ENCODE assay signal across 22 cellular contexts in the genomic region with DNA sequence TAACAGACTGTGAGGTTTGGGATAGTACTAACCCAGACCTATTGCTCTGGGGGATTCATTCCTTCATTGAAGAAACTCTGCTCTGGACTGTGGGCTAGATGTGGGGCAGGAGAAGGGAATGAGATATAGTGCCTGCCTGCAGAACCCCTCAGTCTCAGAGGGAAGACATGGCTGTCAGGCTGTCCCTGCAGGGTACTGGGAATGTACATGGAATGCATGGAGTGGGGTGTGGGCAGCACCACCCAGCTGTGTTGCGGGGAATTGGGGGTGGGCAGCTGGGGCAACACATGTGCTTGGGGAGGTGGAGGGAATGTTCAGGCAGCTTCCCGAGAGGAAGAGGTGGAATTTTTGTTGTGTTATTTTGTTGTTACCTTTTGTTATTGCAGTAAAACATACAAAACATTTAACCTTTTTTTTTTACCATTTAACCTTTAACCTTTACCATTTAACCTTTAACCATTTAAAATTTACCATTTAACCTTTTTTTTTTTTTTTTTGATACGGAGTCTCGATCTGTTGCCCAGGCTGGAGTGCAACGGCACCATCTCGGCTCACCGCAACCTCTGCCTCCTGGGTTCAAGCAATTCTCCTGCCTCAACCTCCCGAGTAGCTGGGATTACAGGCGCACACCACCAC. TPM values are rescaled to one million over a fixed set of nuclear protein-coding genes. Genes with fewer than 3 reads are reported as not detected.
DNase-seq lines count a peak whose midpoint lies in the region; ATAC-seq, FAIRE-seq and TF ChIP-seq lines count a peak whose summit lies in the region.
"Had no signal": no experiment of that assay in that cellular context is flagged by ENCODE, and none has a peak within 500 bp of the region (broad histone marks: within the 10 kb centered on the region; RNA-seq: fewer than 3 reads in every experiment).

No MANE protein-coding gene starts in this region.

- H3K9ac ChIP-seq in mesendoderm (ENCODE audit: low read length) = no peak overlapping the region

- no peak overlapping the region for H2BK5ac ChIP-seq in mesendoderm (ENCODE audit: low read length)

- no peak overlapping the region for H2BK15ac ChIP-seq in mesendoderm (replicated peaks; ENCODE audit: low read depth)

- H3K18ac ChIP-seq in mesendoderm (ENCODE audit: low read length) = no peak overlapping the region

- TF ChIP-seq POLR2A in body of pancreas (IDR thresholded peaks at IDR 0.05) = no peak
- TF ChIP-seq POLR2A in H54 (IDR thresholded peaks at IDR 0.05; ENCODE audit: low read depth, low read length) = no peak

- H3K4me3 ChIP-seq in MG63 = peak overlapping the region; percentile 15; the same call in 1 of the 2 replicates
- H3K4me3 ChIP-seq in body of pancreas = no peak overlapping the region
- H3K4me3 ChIP-seq in mesendoderm (ENCODE audit: low read length) = no peak overlapping the region
- H3K4me3 ChIP-seq: ovary, tibial nerve had no signal

- no peak overlapping the region for H4K5ac ChIP-seq in mesendoderm (ENCODE audit: low read length)

- ATAC-seq in body of pancreas (peak; percentile 25), HG02970 (IDR thresholded peaks at IDR 0.05; ENCODE audit: low FRiP score, unreplicated experiment) (no peak)
- ATAC-seq: activated CD8-positive, alpha-beta memory T cell treated with anti-CD3 and anti-CD28 coated beads, Interleukin-2, amount 10 ng/mL, durations not matched to agents 7 days and 5 days; stimulated activated memory B cell treated with anti-CD40 and anti-IgM and Interleukin-4, amounts not matched to agents 10 μg/mL and 1 μg/mL and 100 μg/mL, for 72 hours had no signal

- intact Hi-C loops in body of pancreas (cut with DNase I) = no loop called here

- peak overlapping the region; percentile 17 to 80 (median 66) for H3K27ac ChIP-seq in body of pancreas
- H3K27ac ChIP-seq in mesendoderm (ENCODE audit: low read depth, low read length) = no peak overlapping the region
- H3K27ac ChIP-seq: C4-2B, ovary had no signal

- H3K4ac ChIP-seq in mesendoderm (ENCODE audit: low read depth, low read length) = no peak overlapping the region

- H4K8ac ChIP-seq in mesendoderm (ENCODE audit: low read depth, low read length) = no peak overlapping the region

- 80 to 94% methylated on average over 9 of the region's 9 CpGs for WGBS in body of pancreas, 2 donors
- WGBS in mesendoderm (ENCODE audit: extremely low coverage, insufficient coverage, low lambda C conversion rate) = no CpG with 5 or more reads among the region's 9 CpGs

- peak overlapping the region; percentile 10 for H3K56ac ChIP-seq in mesendoderm (ENCODE audit: low read length)

- no peaks in the 10 kb centered on the region for H3K79me2 ChIP-seq in mesendoderm (ENCODE audit: control insufficient read depth, insufficient read depth, low read length)

- no peak for FAIRE-seq in urothelium cell line (lab: Jason Lieb, UNC)
- no peak for FAIRE-seq in H54 (lab: Jason Lieb, UNC)
- FAIRE-seq: GM19239, keratinocyte had no signal

- no peaks in the 10 kb centered on the region for H3K79me1 ChIP-seq in mesendoderm (ENCODE audit: low read length)

- no peak overlapping the region for H2AK5ac ChIP-seq in mesendoderm (ENCODE audit: low read length)

- no peak overlapping the region for H3K23ac ChIP-seq in mesendoderm (ENCODE audit: low read length)

- peak; percentile 32 for DNase-seq in MG63
- DNase-seq in body of pancreas = no peak
- DNase-seq in mesendoderm = peak; percentile 29
- DNase-seq in urothelium cell line (ENCODE audit: low spot score) = peak; percentile 47
- no peak for DNase-seq in H54 (ENCODE audit: insufficient read length, low spot score)
- no peak for DNase-seq in HK-2 (ENCODE audit: unreplicated experiment)
- DNase-seq in NCI-H2227 treated with DMSO at 0.1 percent for 48 hours (lab: John Stamatoyannopoulos, UW) = no peak
- DNase-seq: activated CD8-positive, alpha-beta memory T cell treated with anti-CD3 and anti-CD28 coated beads, Interleukin-2, amount 10 ng/mL, durations not matched to agents 7 days and 5 days; activated gamma-delta T cell; DMS79 treated with DMSO at 0.1 percent for 48 hours; NCI-H146; NCI-H345; Right ventricle myocardium superior had no signal

- TF ChIP-seq CTCF in body of pancreas (IDR thresholded peaks at IDR 0.05) = no peak

- H3K4me1 ChIP-seq in body of pancreas (peaks cover 35% of the 10 kb centered on the region), mesendoderm (ENCODE audit: control insufficient read depth, low read depth, low read length) (no peaks in the 10 kb centered on the region)

- H3K4me2 ChIP-seq in mesendoderm (ENCODE audit: low read length) = no peak overlapping the region

- H3K9me3 ChIP-seq in MG63 (no peaks in the 10 kb centered on the region), body of pancreas (no peaks in the 10 kb centered on the region)
- H3K9me3 ChIP-seq: ovary, tibial nerve had no signal

- no peak overlapping the region for H2BK120ac ChIP-seq in mesendoderm (ENCODE audit: low read depth, low read length)

- H3K27me3 ChIP-seq in MG63 (no peaks in the 10 kb centered on the region), body of pancreas (no peaks in the 10 kb centered on the region), mesendoderm (ENCODE audit: insufficient read depth, low read length, poor library complexity) (peaks cover 3% of the 10 kb centered on the region)
- H3K27me3 ChIP-seq: ovary had no signal

- H3K36me3 ChIP-seq in MG63 (peaks cover 21% of the 10 kb centered on the region), body of pancreas (replicated peaks in 1 of 2; ENCODE audit: insufficient read depth in 1 of 2, low read depth in 2 of 2) (no peaks in the 10 kb centered on the region), mesendoderm (ENCODE audit: control insufficient read depth, insufficient read depth, low read length) (no peaks in the 10 kb centered on the region)
- H3K36me3 ChIP-seq: ovary, tibial nerve had no signal

RNA-seq across cellular contexts. Expression of a gene that starts 7.3 kb away (rescaled TPM):
- 8.6 and 8.9 TPM in 2 replicates for total RNA-seq in MG63 (2014; rRNA removed; shearing (Covaris generic); ENCODE audit: low replicate concordance)
- total RNA-seq in body of pancreas = 10 to 100 TPM in 1 of 2 donors, 1 to 10 TPM in 1; 6.5 to 11.5 TPM
- 2.0 TPM for polyA plus RNA-seq in mesendoderm (2013, experiment 1 of 2)
- 2.4 TPM for polyA plus RNA-seq in mesendoderm (2013, experiment 2 of 2)
- total RNA-seq: activated CD8-positive, alpha-beta memory T cell treated with anti-CD3 and anti-CD28 coated beads, Interleukin-2, amount 10 ng/mL, durations not matched to agents 7 days and 5 days; dermis microvascular lymphatic vessel endothelial cell; T-helper 2 cell treated with Interferon-gamma antibody and Interleukin-4, amounts not matched to agents 100 ng/mL and 5 ng/mL, for 36 hours had no signal

Comparison
In these comparisons a context has a peak if more than half of its experiments do, and no peak if none do; other contexts are left out.
1. DNase-seq: peak in MG63 (single experiment), mesendoderm (single experiment) and urothelium cell line (single experiment); none in body of pancreas (0 of 4), H54 (single experiment), HK-2 (single experiment) and NCI-H2227 treated with DMSO at 0.1 percent for 48 hours (single experiment).